1 cellular context compared by ENCODE assay signal in genomic region chr9:128892223-128892892, GRCh38.
TF ChIP-seq lines count a peak whose summit lies in the region.

No MANE protein-coding gene starts in this region.

TF ChIP-seq in HEK293, 187 proteins besides CTCF, POLR2A, EP300 and RAD21 (continued from another document and continues in another):
- TF ChIP-seq ZNF362 (tag by site-specific recombination; IDR thresholded peaks at IDR 0.05) (no peak), ZNF701 (tag by site-specific recombination; IDR thresholded peaks at IDR 0.05) (no peak), SP7 (tag by site-specific recombination; IDR thresholded peaks at IDR 0.05) (peak; percentile 86), EGR2 (tag by site-specific recombination; IDR thresholded peaks at IDR 0.05; ENCODE audit: low read depth) (peak; percentile 68), ZNF239 (tag by site-specific recombination; IDR thresholded peaks at IDR 0.05) (no peak), KLF10 (tag by site-specific recombination; IDR thresholded peaks at IDR 0.05) (no peak), ZNF133 (tag by site-specific recombination; IDR thresholded peaks at IDR 0.05) (no peak), ZNF449 (tag by site-specific recombination; IDR thresholded peaks at IDR 0.05) (no peak), ZFHX2 (tag by site-specific recombination; conservative IDR thresholded peaks at IDR 0.05) (peak; percentile 77), ZNF398 (tag by site-specific recombination; IDR thresholded peaks at IDR 0.05) (peak; percentile 75), KLF17 (tag by site-specific recombination; IDR thresholded peaks at IDR 0.05) (peak; percentile 97), ZNF18 (tag by site-specific recombination; IDR thresholded peaks at IDR 0.05) (no peak), ZNF433 (tag by site-specific recombination; IDR thresholded peaks at IDR 0.05; ENCODE audit: low read depth) (no peak), ZBTB26 (tag by site-specific recombination; optimal IDR thresholded peaks at IDR 0.05) (no peak), SCRT1 (tag by site-specific recombination; IDR thresholded peaks at IDR 0.05; ENCODE audit: borderline replicate concordance) (peak; percentile 43; the same call in 1 of the 2 replicates), ZBTB11 (tag by site-specific recombination; conservative IDR thresholded peaks at IDR 0.05; ENCODE audit: low read depth) (no peak), GFI1B (tag by site-specific recombination; IDR thresholded peaks at IDR 0.05) (no peak), FEZF1 (tag by site-specific recombination; IDR thresholded peaks at IDR 0.05) (no peak), ZNF366 (tag by site-specific recombination; conservative IDR thresholded peaks at IDR 0.05) (no peak), KLF1 (tag by site-specific recombination; IDR thresholded peaks at IDR 0.05) (peak; percentile 99), ZIC2 (tag by site-specific recombination; IDR thresholded peaks at IDR 0.05) (peak; percentile 96), ZSCAN23 (tag by site-specific recombination; IDR thresholded peaks at IDR 0.05) (no peak), ZNF521 (tag by site-specific recombination; IDR thresholded peaks at IDR 0.05) (no peak), GLI2 (tag by site-specific recombination; IDR thresholded peaks at IDR 0.05; ENCODE audit: borderline replicate concordance, low read depth) (no peak), ZNF776 (tag by site-specific recombination; IDR thresholded peaks at IDR 0.05; ENCODE audit: borderline replicate concordance) (no peak), ZBTB44 (tag by site-specific recombination; IDR thresholded peaks at IDR 0.05) (no peak), ZNF24 (tag by site-specific recombination; IDR thresholded peaks at IDR 0.05) (no peak), ZNF184 (tag by site-specific recombination; IDR thresholded peaks at IDR 0.05) (no peak), ZNF202 (tag by site-specific recombination; IDR thresholded peaks at IDR 0.05; ENCODE audit: borderline replicate concordance) (no peak), ZNF830 (tag by site-specific recombination; IDR thresholded peaks at IDR 0.05; ENCODE audit: low read depth) (no peak), KLF8 (tag by site-specific recombination; IDR thresholded peaks at IDR 0.05) (no peak), SALL2 (tag by site-specific recombination; IDR thresholded peaks at IDR 0.05; ENCODE audit: borderline replicate concordance) (no peak), GLIS1 (tag by site-specific recombination; IDR thresholded peaks at IDR 0.05) (peak; percentile 99), ZNF626 (tag by site-specific recombination; IDR thresholded peaks at IDR 0.05) (no peak), ZNF140 (tag by site-specific recombination; IDR thresholded peaks at IDR 0.05) (no peak), ZNF223 (tag by site-specific recombination; IDR thresholded peaks at IDR 0.05) (no peak), MZF1 (tag by site-specific recombination; IDR thresholded peaks at IDR 0.05; ENCODE audit: borderline replicate concordance) (no peak), REST (tag by site-specific recombination; IDR thresholded peaks at IDR 0.05) (no peak), ZNF16 (tag by site-specific recombination; IDR thresholded peaks at IDR 0.05; ENCODE audit: low read depth) (no peak), ZNF555 (tag by site-specific recombination; conservative IDR thresholded peaks at IDR 0.05) (no peak), SCRT2 (tag by site-specific recombination; IDR thresholded peaks at IDR 0.05) (peak; percentile 93), OSR2 (tag by site-specific recombination; IDR thresholded peaks at IDR 0.05) (no peak), GLIS2 (tag by site-specific recombination; IDR thresholded peaks at IDR 0.05) (peak; percentile 81), ZNF488 (tag by site-specific recombination; IDR thresholded peaks at IDR 0.05) (no peak), SP2 (tag by site-specific recombination; IDR thresholded peaks at IDR 0.05) (peak; percentile 50; the same call in 1 of the 2 replicates)
